9 cellular contexts compared by ENCODE assay signal in genomic region chr19:37718357-37718756, GRCh38. TPM values are rescaled to one million over a fixed set of nuclear protein-coding genes. Genes with fewer than 3 reads are reported as not detected.
DNase-seq lines count a peak whose midpoint lies in the region; ATAC-seq, FAIRE-seq and TF ChIP-seq lines count a peak whose summit lies in the region.
"Had no signal": no experiment of that assay in that cellular context is flagged by ENCODE, and none has a peak within 500 bp of the region (broad histone marks: within the 10 kb centered on the region; RNA-seq: fewer than 3 reads in every experiment).

No MANE protein-coding gene starts in this region.

- H3K9ac ChIP-seq in Loucy (ENCODE audit: low read depth, low read length, poor library complexity, severe bottlenecking) = peak overlapping the region; percentile 79

- peaks cover 12 to 20% of the 10 kb centered on the region in 2 donors for H3K36me3 Mint-ChIP-seq in CD4-positive, alpha-beta memory T cell
- peaks cover 27% of the 10 kb centered on the region for H3K36me3 Mint-ChIP-seq in neural crest cell (ENCODE audit: low read depth)

- POLR2A ChIA-PET in CD4-positive, alpha-beta memory T cell (lab: Charles Lee; ENCODE audit: partially characterized antibody) = interaction anchor here (1.9 kb wide), 2 partner anchors 28 to 124 kb away, joined by 4 to 10 read pairs; partner anchors contain the start of genes ZNF540 and ZNF571

- H3K36me3 ChIP-seq in CD4-positive, alpha-beta memory T cell (ENCODE audit: insufficient read depth, low read length) = no peaks in the 10 kb centered on the region
- no peaks in the 10 kb centered on the region for H3K36me3 ChIP-seq in Loucy (ENCODE audit: insufficient read depth, low read length)

- H3K27me3 ChIP-seq in CD4-positive, alpha-beta memory T cell (ENCODE audit: insufficient read depth, low read length) = no peaks in the 10 kb centered on the region
- no peaks in the 10 kb centered on the region for H3K27me3 ChIP-seq in Loucy (ENCODE audit: insufficient read depth, low read length, poor library complexity, severe bottlenecking)
- no peaks in the 10 kb centered on the region for H3K27me3 ChIP-seq in dorsolateral prefrontal cortex

- peak overlapping the region; percentile 48 to 94 for H3K4me3 ChIP-seq in CD4-positive, alpha-beta memory T cell (ENCODE audit: low read length in 2 of 2)
- H3K4me3 ChIP-seq in Loucy (ENCODE audit: low read length, poor library complexity, severe bottlenecking) = peak overlapping the region; percentile 84
- H3K4me3 ChIP-seq in dorsolateral prefrontal cortex = peak overlapping the region in 58 of 59 donors; percentile 70 to 99 (median 91)

- H3K79me2 ChIP-seq in Loucy (ENCODE audit: insufficient read depth, low read length) = peaks cover 16% of the 10 kb centered on the region

- FAIRE-seq in frontal cortex (lab: Jason Lieb, UNC) = no peak

- peaks cover 19% of the 10 kb centered on the region for H3K4me1 ChIP-seq in CD4-positive, alpha-beta memory T cell (ENCODE audit: insufficient read depth, low read length)
- peaks cover 22% of the 10 kb centered on the region for H3K4me1 ChIP-seq in Loucy (ENCODE audit: insufficient read depth, low read length, poor library complexity, severe bottlenecking)

- peak overlapping the region in 6 of 8 donors; percentile 89 to 94 (median 93) for H3K4me3 Mint-ChIP-seq in CD4-positive, alpha-beta memory T cell
- H3K4me3 Mint-ChIP-seq in neural crest cell = peak overlapping the region; percentile 91

- H3K27me3 Mint-ChIP-seq in CD4-positive, alpha-beta memory T cell = no peaks in the 10 kb centered on the region
- no peaks in the 10 kb centered on the region for H3K27me3 Mint-ChIP-seq in neural crest cell (ENCODE audit: low read depth)

- peaks cover 12% of the 10 kb centered on the region for H4K20me1 ChIP-seq in Loucy (ENCODE audit: insufficient read depth, low read length, poor library complexity, severe bottlenecking)

- DNase-seq in CD4-positive, alpha-beta memory T cell = no peak
- DNase-seq in dorsolateral prefrontal cortex (no peak), neural crest cell (ENCODE audit: low read depth, low spot score) (no peak), GDM1 (lab: John Stamatoyannopoulos, UW) (no peak), frontal cortex (ENCODE audit: low spot score in 2 of 2) (no peak)
- DNase-seq: T1000 had no signal

- intact Hi-C loops in CD4-positive, alpha-beta memory T cell (cut with micrococcal nuclease) = no loop called here
- intact Hi-C loops in dorsolateral prefrontal cortex (cut with DNase I) = loop anchor here in 1 of 2 donors (5.0 kb wide), 1 partner anchor 61 kb away; the partner anchor contains the start of gene ZFP30

- ATAC-seq in HG02885 (IDR thresholded peaks at IDR 0.05; ENCODE audit: poor library complexity, unreplicated experiment) = no peak
- no peak for ATAC-seq in HG03039 (IDR thresholded peaks at IDR 0.05; ENCODE audit: unreplicated experiment)

- peak overlapping the region in 6 of 7 donors; percentile 31 to 97 (median 95) for H3K27ac Mint-ChIP-seq in CD4-positive, alpha-beta memory T cell
- H3K27ac Mint-ChIP-seq in neural crest cell (ENCODE audit: unreplicated experiment) = peak overlapping the region; percentile 29

- no peaks in the 10 kb centered on the region for H3K9me2 ChIP-seq in Loucy (replicated peaks; ENCODE audit: low read depth, low read length)

- H3K27ac ChIP-seq in CD4-positive, alpha-beta memory T cell (ENCODE audit: low read depth, low read length) = no peak overlapping the region
- peak overlapping the region in 40 of 59 donors; percentile 77 to 95 (median 92) for H3K27ac ChIP-seq in dorsolateral prefrontal cortex

- H3K4me2 ChIP-seq in Loucy (ENCODE audit: low read depth, low read length, poor library complexity, severe bottlenecking) = peak overlapping the region; percentile 99

- peaks cover 7 to 19% (median 12%) of the 10 kb centered on the region in 4 donors for H3K4me1 Mint-ChIP-seq in CD4-positive, alpha-beta memory T cell
- H3K4me1 Mint-ChIP-seq in neural crest cell = peaks cover 31% of the 10 kb centered on the region

- peaks cover 0 to 24% (median 3%) of the 10 kb centered on the region in 8 donors for H3K9me3 Mint-ChIP-seq in CD4-positive, alpha-beta memory T cell
- no peaks in the 10 kb centered on the region for H3K9me3 Mint-ChIP-seq in neural crest cell

- H3K9me3 ChIP-seq in CD4-positive, alpha-beta memory T cell (ENCODE audit: control insufficient read depth in 1 of 2, low read length in 2 of 2) = no peaks in the 10 kb centered on the region
- no peaks in the 10 kb centered on the region for H3K9me3 ChIP-seq in Loucy (ENCODE audit: insufficient read depth, low read depth, low read length)

- TF ChIP-seq CTCF in Loucy (conservative IDR thresholded peaks at IDR 0.05; ENCODE audit: low read length) (no peak), dorsolateral prefrontal cortex (IDR thresholded peaks at IDR 0.05 in 54 of 56, conservative IDR thresholded peaks at IDR 0.05 in 2 of 56; ENCODE audit: low read depth in 1 of 56, partially characterized antibody in 56 of 56) (no peak), neural crest cell (conservative IDR thresholded peaks at IDR 0.05) (no peak)

- H3F3A ChIP-seq in Loucy (ENCODE audit: low read depth) = no peaks in the 10 kb centered on the region

- CTCF ChIA-PET in CD4-positive, alpha-beta memory T cell (lab: Charles Lee; ENCODE audit: partially characterized antibody) = no interaction called here

- H2AFZ ChIP-seq in Loucy (ENCODE audit: low read length) = no peak overlapping the region

RNA-seq across cellular contexts. Expression of gene ZNF607, which starts 1.2 kb away (rescaled TPM):
- 10 to 100 TPM; 11.8 to 13.0 TPM for total RNA-seq in CD4-positive, alpha-beta memory T cell
- polyA plus RNA-seq in CD4-positive, alpha-beta memory T cell = 1 to 10 TPM; 5.4 to 7.6 TPM
- total RNA-seq in dorsolateral prefrontal cortex (10 to 100 TPM in 119 of 120 experiments, 1 to 10 TPM in 1; 9.2 to 27.3 (median 16.7) TPM), neural crest cell (18.9 and 21.2 TPM in 2 replicates), frontal cortex (23.6 TPM)
